ENCODE assay signal across 8 cellular contexts in the genomic region with DNA sequence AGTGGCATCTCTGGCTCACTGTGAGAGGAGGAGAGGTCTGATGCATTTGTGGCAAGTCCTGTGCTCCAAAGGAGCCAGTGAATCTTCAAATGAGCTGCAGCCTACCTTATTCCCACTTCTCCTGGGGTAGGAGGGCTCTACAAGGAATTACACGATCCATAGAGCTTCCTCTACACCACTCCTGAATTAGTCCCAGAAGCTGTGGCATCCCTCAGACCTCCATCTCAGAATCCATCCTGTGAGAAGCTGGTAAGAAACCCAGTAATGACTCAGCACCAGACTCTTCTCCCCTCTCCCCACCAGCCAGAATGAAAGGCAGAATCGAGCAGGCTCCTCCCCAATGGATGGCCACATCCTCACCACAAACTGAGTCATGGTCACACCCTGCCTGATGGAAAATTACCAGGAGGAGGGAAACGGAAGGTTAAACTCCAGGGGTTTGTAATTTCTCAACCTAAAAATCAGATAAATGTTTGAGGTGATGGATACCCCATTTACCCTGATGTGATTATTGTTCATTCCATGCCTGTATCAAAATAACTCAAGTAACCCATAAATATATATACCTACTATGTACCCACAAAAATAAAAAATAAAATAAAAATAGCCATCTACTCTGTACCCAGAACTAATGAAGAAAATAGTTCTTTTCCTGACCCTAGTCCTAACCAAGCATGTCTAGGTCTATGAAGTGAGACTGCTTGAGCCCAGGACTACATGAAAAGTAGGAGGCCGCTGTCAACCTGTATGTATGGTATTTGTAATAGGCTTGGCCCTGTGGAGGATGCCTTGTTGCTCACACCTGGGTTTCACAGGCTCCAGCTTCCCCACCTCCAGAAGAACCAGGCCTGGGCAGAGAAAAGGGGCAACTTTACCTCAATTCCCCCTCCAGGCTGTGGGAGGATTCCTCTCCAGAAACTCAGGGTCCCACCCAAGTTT. TPM values are rescaled to one million over a fixed set of nuclear protein-coding genes. Genes with fewer than 3 reads are reported as not detected.
A peak's percentile ranks its signal among the peaks of the same experiment; 100 is the strongest.
DNase-seq lines count a peak whose midpoint lies in the region; ATAC-seq, FAIRE-seq and TF ChIP-seq lines count a peak whose summit lies in the region.

No MANE protein-coding gene starts in this region.

- CTCF ChIA-PET in activated CD4-positive, alpha-beta T cell treated with anti-CD3 and anti-CD28 coated beads, Interleukin-2, amount 10 ng/mL, durations not matched to agents 7 days and 5 days (lab: Charles Lee) = interaction anchor here (0.5 to 6.5 kb wide), 2 partner anchors 12 to 26 kb away, joined by 3 to 38 read pairs; no protein-coding TSS in a partner anchor
- CTCF ChIA-PET in H1 (lab: Charles Lee; ENCODE audit: partially characterized antibody) = interaction anchor here (0.6 to 4.7 kb wide), 3 partner anchors 10 to 63 kb away, joined by 3 to 29 read pairs (median 3); no protein-coding TSS in a partner anchor

- H3K4me1 ChIP-seq in Loucy (ENCODE audit: insufficient read depth, low read length, poor library complexity, severe bottlenecking) (peaks cover 24% of the 10 kb centered on the region), H1 (replicated peaks in 1 of 4; ENCODE audit: control insufficient read depth in 3 of 4, insufficient read depth in 4 of 4, low read length in 3 of 4) (peaks cover 0 to 10% (median 4%) of the 10 kb centered on the region in 4 experiments; a peak in 4 of 7 replicates), osteoblast (ENCODE audit: insufficient read depth, low read length) (peaks cover 22% of the 10 kb centered on the region), uterus (no peaks in the 10 kb centered on the region)

- no peak overlapping the region for H2BK15ac ChIP-seq in H1 (ENCODE audit: low read length)

- TF ChIP-seq EP300 in H1 (IDR thresholded peaks at IDR 0.05; ENCODE audit: borderline replicate concordance in 1 of 2, low read depth in 2 of 2, low read length in 2 of 2) = no peak

- no peaks in the 10 kb centered on the region for H3K9me3 Mint-ChIP-seq in activated CD4-positive, alpha-beta T cell treated with anti-CD3 and anti-CD28 coated beads, Interleukin-2, amount 10 ng/mL, durations not matched to agents 7 days and 5 days

- no peak overlapping the region; the same call in 1 of the 2 replicates for H3K18ac ChIP-seq in H1 (ENCODE audit: extremely low read depth, low read length)

- no peak overlapping the region for H3K14ac ChIP-seq in H1 (ENCODE audit: insufficient read length)

- H3K4me3 ChIP-seq in Loucy (ENCODE audit: low read length, poor library complexity, severe bottlenecking) = peak overlapping the region; percentile 63
- H3K4me3 ChIP-seq in H1 (ENCODE audit: extremely low read depth in 1 of 4, insufficient read depth in 2 of 4, low read depth in 3 of 4, low read length in 4 of 4) = peak overlapping the region in 1 of 4 experiments; percentile 12; a peak in 1 of 8 replicates
- peak overlapping the region; percentile 60 for H3K4me3 ChIP-seq in osteoblast (ENCODE audit: insufficient read depth, low read length)
- H3K4me3 ChIP-seq in uterus = no peak overlapping the region

- H3K9me3 ChIP-seq in Loucy (ENCODE audit: insufficient read depth, low read depth, low read length) (no peaks in the 10 kb centered on the region), H1 (ENCODE audit: insufficient read depth in 2 of 2, low read depth in 1 of 2, low read length in 1 of 2) (no peaks in the 10 kb centered on the region), osteoblast (ENCODE audit: low read depth, low read length) (no peaks in the 10 kb centered on the region), uterus (no peaks in the 10 kb centered on the region)

- H3K79me2 ChIP-seq in Loucy (ENCODE audit: insufficient read depth, low read length) (0 out of 2 replicates have a peak, but pooled peaks cover 4% of the 10 kb centered on the region), H1 (ENCODE audit: control insufficient read depth in 1 of 2, insufficient read depth in 2 of 2, low read length in 2 of 2) (no peaks in the 10 kb centered on the region), osteoblast (ENCODE audit: insufficient read depth, low read length) (peaks cover 13% of the 10 kb centered on the region)

- H2BK20ac ChIP-seq in H1 (ENCODE audit: low read length) = no peak overlapping the region; the same call in 1 of the 2 replicates

- ATAC-seq in GM21786 (IDR thresholded peaks at IDR 0.05; ENCODE audit: unreplicated experiment) = peak; percentile 80

- peak; percentile 99 for DNase-seq in EH (ENCODE audit: low read depth)
- peak; percentile 76 for DNase-seq in activated CD4-positive, alpha-beta T cell treated with anti-CD3 and anti-CD28 coated beads, Interleukin-2, amount 10 ng/mL, durations not matched to agents 7 days and 5 days
- peak in 1 of 2 experiments; percentile 43 for DNase-seq in H1 (ENCODE audit: low read depth in 1 of 2, low spot score in 2 of 2)
- DNase-seq in osteoblast (ENCODE audit: insufficient read length, low spot score, missing footprints) = peak; percentile 95
- DNase-seq in uterus = peak; percentile 57 to 63
- no peak for DNase-seq in NCI-H2196 (lab: John Stamatoyannopoulos, UW; ENCODE audit: unreplicated experiment)

- peaks cover 18% of the 10 kb centered on the region for H3K36me3 Mint-ChIP-seq in activated CD4-positive, alpha-beta T cell treated with anti-CD3 and anti-CD28 coated beads, Interleukin-2, amount 10 ng/mL, durations not matched to agents 7 days and 5 days (ENCODE audit: low read depth)

- H3K27me3 Mint-ChIP-seq in activated CD4-positive, alpha-beta T cell treated with anti-CD3 and anti-CD28 coated beads, Interleukin-2, amount 10 ng/mL, durations not matched to agents 7 days and 5 days = no peaks in the 10 kb centered on the region

- H3K4me2 ChIP-seq in Loucy (ENCODE audit: low read depth, low read length, poor library complexity, severe bottlenecking) (peak overlapping the region; percentile 81), H1 (ENCODE audit: insufficient read depth in 1 of 2, low read depth in 2 of 2, low read length in 2 of 2) (peak overlapping the region; percentile 36 to 48), osteoblast (ENCODE audit: insufficient read depth, low read length) (peak overlapping the region; percentile 86)

- peaks cover under 1% of the 10 kb centered on the region for H4K20me1 ChIP-seq in Loucy (ENCODE audit: insufficient read depth, low read length, poor library complexity, severe bottlenecking)
- peaks cover 7% of the 10 kb centered on the region in 2 experiments for H4K20me1 ChIP-seq in H1 (replicated peaks in 1 of 2; ENCODE audit: control insufficient read depth in 1 of 2, insufficient read depth in 2 of 2, low read length in 2 of 2)
- H4K20me1 ChIP-seq in osteoblast (ENCODE audit: insufficient read depth, low read length) = no peaks in the 10 kb centered on the region

- H3K36me3 ChIP-seq in Loucy (ENCODE audit: insufficient read depth, low read length) (peaks cover 17% of the 10 kb centered on the region; the same call in 1 of the 2 replicates), H1 (ENCODE audit: control insufficient read depth in 2 of 4, insufficient read depth in 4 of 4, low read length in 3 of 4) (peaks cover 3 to 22% (median 15%) of the 10 kb centered on the region in 4 experiments; a peak in 6 of 8 replicates), osteoblast (ENCODE audit: insufficient read depth, low read length) (peaks cover 20% of the 10 kb centered on the region), uterus (no peaks in the 10 kb centered on the region)

- H2AFZ ChIP-seq in Loucy (ENCODE audit: low read length) (no peak overlapping the region), H1 (ENCODE audit: low read length) (no peak overlapping the region), osteoblast (ENCODE audit: low read length) (peak overlapping the region; percentile 52)

- no peak overlapping the region for H3K27ac ChIP-seq in H1 (ENCODE audit: low read depth, low read length)
- H3K27ac ChIP-seq in osteoblast (ENCODE audit: low read depth, low read length) = peak overlapping the region; percentile 97
- peak overlapping the region; percentile 18 to 64 for H3K27ac ChIP-seq in uterus

- H3K9ac ChIP-seq in Loucy (ENCODE audit: low read depth, low read length, poor library complexity, severe bottlenecking) = peak overlapping the region; percentile 60
- H3K9ac ChIP-seq in H1 (replicated peaks in 1 of 4; ENCODE audit: extremely low read depth in 1 of 4, low read depth in 3 of 4, low read length in 3 of 4) = peak overlapping the region in 1 of 4 experiments; percentile 42; a peak in 4 of 7 replicates

- H4K8ac ChIP-seq in H1 (ENCODE audit: extremely low read depth, insufficient read depth, low read length) = no peak overlapping the region

- H2BK5ac ChIP-seq in H1 (ENCODE audit: low read depth, low read length) = peak overlapping the region; percentile 89

- no peak for FAIRE-seq in H1 (lab: Jason Lieb, UNC)

- no peak for TF ChIP-seq RAD21 in H1 (IDR thresholded peaks at IDR 0.05 in 1 of 2, conservative IDR thresholded peaks at IDR 0.05 in 1 of 2; ENCODE audit: low read depth in 2 of 2, low read length in 2 of 2)

- peak overlapping the region; percentile 54; the same call in 1 of the 2 replicates for H2AK5ac ChIP-seq in H1 (ENCODE audit: low read depth, low read length)

- POLR2A ChIA-PET in activated CD4-positive, alpha-beta T cell treated with anti-CD3 and anti-CD28 coated beads, Interleukin-2, amount 10 ng/mL, durations not matched to agents 7 days and 5 days (lab: Charles Lee) = interaction anchor here (1.0 kb wide), 1 partner anchor 10 kb away, joined by 6 read pairs; no protein-coding TSS in a partner anchor
- POLR2A ChIA-PET in H1 (lab: Charles Lee; ENCODE audit: partially characterized antibody) = interaction anchor here (0.6 to 1.8 kb wide), 5 partner anchors 11 to 40 kb away, joined by 3 to 9 read pairs (median 3); partner anchors contain the start of gene GRAMD2A

- no peak overlapping the region for H2BK120ac ChIP-seq in H1 (replicated peaks; ENCODE audit: low read depth, low read length)

- no peaks in the 10 kb centered on the region for H3K23me2 ChIP-seq in H1 (ENCODE audit: low read depth, low read length)

- H2BK12ac ChIP-seq in H1 (ENCODE audit: low read depth, low read length) = peak overlapping the region; percentile 62; the same call in 1 of the 2 replicates

- H3K4ac ChIP-seq in H1 (replicated peaks; ENCODE audit: insufficient read length, low read depth, low read length) = no peak overlapping the region

- TF ChIP-seq POLR2A in H1 (IDR thresholded peaks at IDR 0.05; ENCODE audit: control extremely low read depth in 1 of 2, low read depth in 2 of 2, low read length in 2 of 2) (no peak), uterus (IDR thresholded peaks at IDR 0.05) (no peak)

- peak overlapping the region; percentile 29 for H4K91ac ChIP-seq in H1 (replicated peaks; ENCODE audit: insufficient read length, low read length)

- WGBS in H1 (ENCODE audit: extremely low coverage in 1 of 2, insufficient coverage in 1 of 2, insufficient read length in 1 of 2, insufficient replicate concordance in 2 of 2, low coverage in 1 of 2, low lambda C conversion rate in 2 of 2, missing lambda C conversion rate in 1 of 2), 2 experiments = 64% methylated on average over 4 of the region's 4 CpGs; no CpG with 5 or more reads in 1 of the 2 experiments

- H3K56ac ChIP-seq in H1 (replicated peaks; ENCODE audit: insufficient read length, low read depth, low read length) = no peak overlapping the region

- no peak overlapping the region for H3K23ac ChIP-seq in H1 (ENCODE audit: insufficient read length)

- no peaks in the 10 kb centered on the region for H3K79me1 ChIP-seq in H1 (ENCODE audit: low read depth, low read length)

- peak overlapping the region; percentile 76 for H3K27ac Mint-ChIP-seq in activated CD4-positive, alpha-beta T cell treated with anti-CD3 and anti-CD28 coated beads, Interleukin-2, amount 10 ng/mL, durations not matched to agents 7 days and 5 days

- H4K5ac ChIP-seq in H1 (ENCODE audit: insufficient read length, low read depth, low read length) = no peak overlapping the region

- peaks cover 29% of the 10 kb centered on the region for H3K4me1 Mint-ChIP-seq in activated CD4-positive, alpha-beta T cell treated with anti-CD3 and anti-CD28 coated beads, Interleukin-2, amount 10 ng/mL, durations not matched to agents 7 days and 5 days

- H3K27me3 ChIP-seq in Loucy (ENCODE audit: insufficient read depth, low read length, poor library complexity, severe bottlenecking) (no peaks in the 10 kb centered on the region), H1 (replicated peaks in 1 of 4; ENCODE audit: control insufficient read depth in 3 of 4, extremely low read depth in 1 of 4, insufficient read depth in 3 of 4, low read length in 3 of 4) (peaks cover 21 to 85% (median 55%) of the 10 kb centered on the region in 4 experiments), osteoblast (ENCODE audit: insufficient read depth, low read length) (no peaks in the 10 kb centered on the region), uterus (no peaks in the 10 kb centered on the region)

- H3K9me2 ChIP-seq in Loucy (replicated peaks; ENCODE audit: low read depth, low read length) = no peaks in the 10 kb centered on the region

- intact Hi-C loops in uterus (cut with DNase I; ENCODE audit: low total_unique reads) = no loop called here

- H3F3A ChIP-seq in Loucy (ENCODE audit: low read depth) = no peaks in the 10 kb centered on the region; the same call in 1 of the 2 replicates

- peak overlapping the region; percentile 31 for H3K4me3 Mint-ChIP-seq in activated CD4-positive, alpha-beta T cell treated with anti-CD3 and anti-CD28 coated beads, Interleukin-2, amount 10 ng/mL, durations not matched to agents 7 days and 5 days

- TF ChIP-seq CTCF in Loucy (conservative IDR thresholded peaks at IDR 0.05; ENCODE audit: low read length) = no peak
- TF ChIP-seq CTCF in H1 (IDR thresholded peaks at IDR 0.05; ENCODE audit: control extremely low read depth in 1 of 3, insufficient read depth in 1 of 3, low read depth in 1 of 3, low read length in 3 of 3) = no peak
- TF ChIP-seq CTCF in osteoblast (IDR thresholded peaks at IDR 0.05; ENCODE audit: extremely low read depth, low read depth, low read length) = no peak
- no peak for TF ChIP-seq CTCF in uterus (IDR thresholded peaks at IDR 0.05)

RNA-seq across cellular contexts. Expression of gene PKM, which starts 6.6 kb away (rescaled TPM):
- 1,000 to 10,000 TPM; 1,098 to 1,149 TPM for total RNA-seq in activated CD4-positive, alpha-beta T cell treated with anti-CD3 and anti-CD28 coated beads, Interleukin-2, amount 10 ng/mL, durations not matched to agents 7 days and 5 days
- total RNA-seq in H1 (2021; fragmentation: NEBNext Ultra II Directional; extraction: Animal tissue kit (Norgen Biotek cat#: 25700)) = 761 and 780 TPM in 2 replicates
- 856 and 1,089 TPM in 2 replicates for polyA plus RNA-seq in H1 (2011; rRNA removed)
- 1,111 TPM for polyA plus RNA-seq in H1 (2011; cell fraction: cytosol; rRNA removed)
- polyA plus RNA-seq in H1 (2011; cell fraction: nucleus; rRNA removed) = 1,343 TPM
- polyA plus RNA-seq in H1 (2012, experiment 1 of 2) = 1,003 to 1,133 TPM (median 1,096 TPM) in 4 replicates
- 1,059 TPM for polyA plus RNA-seq in H1 (2012, experiment 2 of 2)
- 646 TPM for polyA plus RNA-seq in H1 (2013, experiment 1 of 2)
- polyA plus RNA-seq in H1 (2013, experiment 2 of 2) = 625 TPM
- polyA minus RNA-seq in H1 (2011; rRNA and poly(A)+ RNA removed) = 1,050 and 1,384 TPM in 2 replicates
- 677 TPM for polyA minus RNA-seq in H1 (2011; cell fraction: cytosol; rRNA and poly(A)+ RNA removed)
- polyA minus RNA-seq in H1 (2011; cell fraction: nucleus; rRNA and poly(A)+ RNA removed) = 678 TPM
- total RNA-seq in osteoblast (1,919 and 2,299 TPM in 2 replicates), uterus (100 to 1,000 TPM; 101 to 443 (median 191) TPM)

RNA-seq across cellular contexts. Expression of gene PARP6, which starts 34.8 kb away (rescaled TPM):
- 10 to 100 TPM; 62.9 to 69.2 TPM for total RNA-seq in activated CD4-positive, alpha-beta T cell treated with anti-CD3 and anti-CD28 coated beads, Interleukin-2, amount 10 ng/mL, durations not matched to agents 7 days and 5 days
- 33.0 and 39.8 TPM in 2 replicates for total RNA-seq in H1 (2021; fragmentation: NEBNext Ultra II Directional; extraction: Animal tissue kit (Norgen Biotek cat#: 25700))
- 44.8 and 45.3 TPM in 2 replicates for polyA plus RNA-seq in H1 (2011; rRNA removed)
- polyA plus RNA-seq in H1 (2011; cell fraction: cytosol; rRNA removed) = 48.7 TPM
- polyA plus RNA-seq in H1 (2011; cell fraction: nucleus; rRNA removed) = 230 TPM
- 46.8 to 59.8 TPM (median 50.2 TPM) in 4 replicates for polyA plus RNA-seq in H1 (2012, experiment 1 of 2)
- polyA plus RNA-seq in H1 (2012, experiment 2 of 2) = 6.1 TPM
- 52.0 TPM for polyA plus RNA-seq in H1 (2013, experiment 1 of 2)
- polyA plus RNA-seq in H1 (2013, experiment 2 of 2) = 40.8 TPM
- polyA minus RNA-seq in H1 (2011; rRNA and poly(A)+ RNA removed) = 46.0 and 64.3 TPM in 2 replicates
- 15.7 TPM for polyA minus RNA-seq in H1 (2011; cell fraction: cytosol; rRNA and poly(A)+ RNA removed)
- polyA minus RNA-seq in H1 (2011; cell fraction: nucleus; rRNA and poly(A)+ RNA removed) = 53.2 TPM
- 40.4 and 43.4 TPM in 2 replicates for total RNA-seq in osteoblast
- 100 to 1,000 TPM in 1 of 4 donors, 10 to 100 TPM in 3; 32.1 to 111 (median 55.6) TPM for total RNA-seq in uterus

RNA-seq across cellular contexts. Expression of gene GRAMD2A, which starts 40.0 kb away (rescaled TPM):
- total RNA-seq in activated CD4-positive, alpha-beta T cell treated with anti-CD3 and anti-CD28 coated beads, Interleukin-2, amount 10 ng/mL, durations not matched to agents 7 days and 5 days = not detected
- total RNA-seq in H1 (2021; fragmentation: NEBNext Ultra II Directional; extraction: Animal tissue kit (Norgen Biotek cat#: 25700)) = 0.36 and 1.5 TPM in 2 replicates
- 0.57 and 0.66 TPM in 2 replicates for polyA plus RNA-seq in H1 (2011; rRNA removed)
- 0.88 TPM for polyA plus RNA-seq in H1 (2011; cell fraction: cytosol; rRNA removed)
- 1.4 TPM for polyA plus RNA-seq in H1 (2011; cell fraction: nucleus; rRNA removed)
- 0.69 to 1.1 TPM (median 0.82 TPM) in 4 replicates for polyA plus RNA-seq in H1 (2012, experiment 1 of 2)
- polyA plus RNA-seq in H1 (2012, experiment 2 of 2) = 0.41 TPM
- polyA plus RNA-seq in H1 (2013, experiment 1 of 2) = 0.65 TPM
- 0.44 TPM for polyA plus RNA-seq in H1 (2013, experiment 2 of 2)
- polyA minus RNA-seq in H1 (2011; rRNA and poly(A)+ RNA removed) = 1.3 and 2.1 TPM in 2 replicates
- 1.4 TPM for polyA minus RNA-seq in H1 (2011; cell fraction: cytosol; rRNA and poly(A)+ RNA removed)
- polyA minus RNA-seq in H1 (2011; cell fraction: nucleus; rRNA and poly(A)+ RNA removed) = 0.90 TPM
- not detected in 2 replicates for total RNA-seq in osteoblast
- total RNA-seq in uterus = 1 to 10 TPM in 1 of 4 donors, under 1 TPM in 1, not detected in 2; 0.67 to 4.1 TPM

Comparison
In these comparisons a context has a peak if more than half of its experiments do, and no peak if none do; other contexts are left out.
1. H3K4me3 ChIP-seq: peak in Loucy (single experiment) and osteoblast (single experiment); none in uterus (0 of 2).
2. Peak in every context shown above with its lines, with median percentiles within 50 percentile points of each other: H3K4me2 ChIP-seq.